2 cellular contexts compared by ENCODE assay signal in the genomic region with DNA sequence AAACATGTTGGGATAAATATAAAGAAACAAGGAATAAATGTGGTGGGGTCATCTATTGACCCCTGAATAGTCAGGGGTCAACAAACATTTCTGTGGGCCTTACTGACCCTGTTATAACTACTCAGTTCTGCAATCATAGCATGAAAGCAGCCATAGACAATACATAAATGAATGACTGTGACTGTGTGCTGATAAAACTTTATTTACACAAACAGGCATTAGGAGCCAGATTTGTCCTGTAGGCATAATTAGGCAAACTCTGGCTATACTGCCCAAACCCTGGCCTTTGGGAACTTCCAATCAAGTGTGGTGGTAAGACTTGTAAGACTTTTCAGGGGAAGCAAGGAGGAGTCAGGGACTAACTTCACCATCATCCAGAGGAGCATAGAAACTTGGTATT.
A peak's percentile ranks its signal among the peaks of the same experiment; 100 is the strongest.
TF ChIP-seq lines count a peak whose summit lies in the region.

No MANE protein-coding gene starts in this region.

TF ChIP-seq in GM12878, 131 proteins besides CTCF, POLR2A, EP300 and RAD21 (continued from another document):
- TF ChIP-seq, protein P1, sequence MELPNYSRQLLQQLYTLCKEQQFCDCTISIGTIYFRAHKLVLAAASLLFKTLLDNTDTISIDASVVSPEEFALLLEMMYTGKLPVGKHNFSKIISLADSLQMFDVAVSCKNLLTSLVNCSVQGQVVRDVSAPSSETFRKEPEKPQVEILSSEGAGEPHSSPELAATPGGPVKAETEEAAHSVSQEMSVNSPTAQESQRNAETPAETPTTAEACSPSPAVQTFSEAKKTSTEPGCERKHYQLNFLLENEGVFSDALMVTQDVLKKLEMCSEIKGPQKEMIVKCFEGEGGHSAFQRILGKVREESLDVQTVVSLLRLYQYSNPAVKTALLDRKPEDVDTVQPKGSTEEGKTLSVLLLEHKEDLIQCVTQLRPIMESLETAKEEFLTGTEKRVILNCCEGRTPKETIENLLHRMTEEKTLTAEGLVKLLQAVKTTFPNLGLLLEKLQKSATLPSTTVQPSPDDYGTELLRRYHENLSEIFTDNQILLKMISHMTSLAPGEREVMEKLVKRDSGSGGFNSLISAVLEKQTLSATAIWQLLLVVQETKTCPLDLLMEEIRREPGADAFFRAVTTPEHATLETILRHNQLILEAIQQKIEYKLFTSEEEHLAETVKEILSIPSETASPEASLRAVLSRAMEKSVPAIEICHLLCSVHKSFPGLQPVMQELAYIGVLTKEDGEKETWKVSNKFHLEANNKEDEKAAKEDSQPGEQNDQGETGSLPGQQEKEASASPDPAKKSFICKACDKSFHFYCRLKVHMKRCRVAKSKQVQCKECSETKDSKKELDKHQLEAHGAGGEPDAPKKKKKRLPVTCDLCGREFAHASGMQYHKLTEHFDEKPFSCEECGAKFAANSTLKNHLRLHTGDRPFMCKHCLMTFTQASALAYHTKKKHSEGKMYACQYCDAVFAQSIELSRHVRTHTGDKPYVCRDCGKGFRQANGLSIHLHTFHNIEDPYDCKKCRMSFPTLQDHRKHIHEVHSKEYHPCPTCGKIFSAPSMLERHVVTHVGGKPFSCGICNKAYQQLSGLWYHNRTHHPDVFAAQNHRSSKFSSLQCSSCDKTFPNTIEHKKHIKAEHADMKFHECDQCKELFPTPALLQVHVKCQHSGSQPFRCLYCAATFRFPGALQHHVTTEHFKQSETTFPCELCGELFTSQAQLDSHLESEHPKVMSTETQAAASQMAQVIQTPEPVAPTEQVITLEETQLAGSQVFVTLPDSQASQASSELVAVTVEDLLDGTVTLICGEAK (IDR thresholded peaks at IDR 0.05; ENCODE audit: borderline replicate concordance): peak; percentile 67
- TF ChIP-seq MYB (IDR thresholded peaks at IDR 0.05; ENCODE audit: borderline replicate concordance, low read depth, low read length): no peak
- no peak for TF ChIP-seq CREB1 (IDR thresholded peaks at IDR 0.05; ENCODE audit: low read depth)
- TF ChIP-seq STAT1 (conservative IDR thresholded peaks at IDR 0.05): no peak
- TF ChIP-seq KDM1A (IDR thresholded peaks at IDR 0.05; ENCODE audit: borderline replicate concordance): no peak

TF ChIP-seq in K562, 482 proteins besides CTCF, POLR2A, EP300 and RAD21:
- TF ChIP-seq, protein P1 (IDR thresholded peaks at IDR 0.05): peak; percentile 87
- TF ChIP-seq, protein P1 (CRISPR knock-in tag; IDR thresholded peaks at IDR 0.05): peak; percentile 46; the same call in 1 of the 2 replicates
- TF ChIP-seq SMAD2 (IDR thresholded peaks at IDR 0.05; ENCODE audit: low read depth, low read length): no peak
TF ChIP-seq in K562: peak in this region for 1.
